Comparison of ENCODE assay signal across 8 cellular contexts in genomic region chr11:111870887-111871692, GRCh38. TPM values are rescaled to one million over a fixed set of nuclear protein-coding genes. Genes with fewer than 3 reads are reported as not detected.
DNase-seq lines count a peak whose midpoint lies in the region; ATAC-seq lines count a peak whose summit lies in the region.

TSS of gene ALG9 (minus strand) at chr11:111871581. CDS start at chr11:111871482, 99 bp downstream.

- H3K23ac ChIP-seq in neuronal stem cell (ENCODE audit: low read depth, low read length, poor library complexity), result peak within 1 kb of the TSS; percentile 66

- no peak within 1 kb of the TSS for H3K4ac ChIP-seq in neuronal stem cell (ENCODE audit: low read length)

- peak within 1 kb of the TSS; percentile 100 for H2AFZ ChIP-seq in neuronal stem cell (ENCODE audit: low read length)

- H3K27me3 ChIP-seq in neuronal stem cell (ENCODE audit: control insufficient read depth in 3 of 3, insufficient read depth in 3 of 3, low read depth in 1 of 3, low read length in 3 of 3), result no peaks in the 10 kb centered on the region

- H3K9ac ChIP-seq in neuronal stem cell (ENCODE audit: low read depth, low read length, poor library complexity), result peak within 1 kb of the TSS; percentile 87

- peak within 1 kb of the TSS; percentile 41 for H3K4me2 ChIP-seq in neuronal stem cell (ENCODE audit: insufficient read depth, low read length, poor library complexity, severe bottlenecking)

- H3K79me1 ChIP-seq in neuronal stem cell (ENCODE audit: low read depth, low read length), result no peaks in the 10 kb centered on the region

- H3K27ac ChIP-seq in neuronal stem cell (replicated peaks; ENCODE audit: low read length) (peak within 1 kb of the TSS; percentile 75), substantia nigra (ENCODE audit: low read depth, low read length, poor library complexity, severe bottlenecking) (peak within 1 kb of the TSS; percentile 87)

- H3K14ac ChIP-seq in neuronal stem cell (ENCODE audit: low read length), result no peak within 1 kb of the TSS

- DNase-seq in ELF-1 (ENCODE audit: low read depth, low spot score), result peak; percentile 86
- DNase-seq in Kasumi-1 (lab: John Stamatoyannopoulos, UW), result peak; percentile 69 to 81
- DNase-seq in SHP77 (lab: John Stamatoyannopoulos, UW), result peak; percentile 53 to 77
- peak; percentile 93 for DNase-seq in activated gamma-delta T cell treated with Interleukin-2 at 50 U/mL for 16 hours
- peak; percentile 79 for DNase-seq in foreskin melanocyte
- DNase-seq in neuronal stem cell (ENCODE audit: low spot score), result peak; percentile 68
- peak in 46 of 49 donors; percentile 11 to 87 (median 69) for DNase-seq in substantia nigra (lab: John Stamatoyannopoulos, UW)

- WGBS in neuronal stem cell (ENCODE audit: extremely low coverage in 2 of 2, insufficient read length in 2 of 2, insufficient replicate concordance in 1 of 2), 2 donors, result no CpG with 5 or more reads among the region's 51 CpGs

- H4K8ac ChIP-seq in neuronal stem cell (ENCODE audit: low read depth, low read length), result no peak within 1 kb of the TSS

- H3K18ac ChIP-seq in neuronal stem cell (ENCODE audit: low read length), result peak within 1 kb of the TSS; percentile 78

- H2BK5ac ChIP-seq in neuronal stem cell (ENCODE audit: low read length), result no peak within 1 kb of the TSS

- H3K4me1 ChIP-seq in neuronal stem cell (ENCODE audit: control insufficient read depth in 2 of 2, insufficient read depth in 1 of 2, low read depth in 1 of 2, low read length in 2 of 2), result no peaks in the 10 kb centered on the region

- no peak within 1 kb of the TSS for H2BK15ac ChIP-seq in neuronal stem cell (ENCODE audit: low read length)

- H2BK12ac ChIP-seq in neuronal stem cell (ENCODE audit: low read length), result no peak within 1 kb of the TSS

- no peak within 1 kb of the TSS for H2AK5ac ChIP-seq in neuronal stem cell (ENCODE audit: low read depth, low read length)

- no peak within 1 kb of the TSS for H2BK120ac ChIP-seq in neuronal stem cell (ENCODE audit: low read depth, low read length)

- no peaks in the 10 kb centered on the region for H3K9me3 ChIP-seq in neuronal stem cell (replicated peaks in 1 of 2; ENCODE audit: control insufficient read depth in 2 of 2, insufficient read depth in 1 of 2, low read depth in 1 of 2, low read length in 2 of 2)

- H3K36me3 ChIP-seq in neuronal stem cell (replicated peaks in 1 of 2; ENCODE audit: control insufficient read depth in 2 of 2, insufficient read depth in 2 of 2, low read length in 2 of 2), result peaks cover 7 to 40% of the 10 kb centered on the region in 2 donors

- ATAC-seq in GM21825 (IDR thresholded peaks at IDR 0.05; ENCODE audit: unreplicated experiment), result peak; percentile 81

- H4K91ac ChIP-seq in neuronal stem cell (ENCODE audit: low read depth, low read length, poor library complexity), result no peak within 1 kb of the TSS

- H3K4me3 ChIP-seq in neuronal stem cell (ENCODE audit: low read length in 2 of 2), result peak within 1 kb of the TSS; percentile 82 to 88

RNA-seq across cellular contexts. Expression of gene ALG9, which starts in this region (rescaled TPM):
- 44.7 TPM for polyA plus RNA-seq in neuronal stem cell (2013, experiment 1 of 2)
- polyA plus RNA-seq in neuronal stem cell (2013, experiment 2 of 2), result 48.8 TPM

Comparison
In these comparisons a context has a peak if more than half of its experiments do, and no peak if none do; other contexts are left out.
1. Peak in every context shown above with its lines: DNase-seq, ATAC-seq, H3K4me3 ChIP-seq and H3K27ac ChIP-seq.